ENCODE assay signal across 8 cellular contexts in genomic region chr1:26417111-26417510, GRCh38. TPM values are rescaled to one million over a fixed set of nuclear protein-coding genes. Genes with fewer than 3 reads are reported as not detected.
DNase-seq lines count a peak whose midpoint lies in the region; ATAC-seq and TF ChIP-seq lines count a peak whose summit lies in the region.

No MANE protein-coding gene starts in this region.

- no peaks in the 10 kb centered on the region for H3K9me3 ChIP-seq in DOHH2 (ENCODE audit: control insufficient read depth, insufficient read depth, low read length)
- no peaks in the 10 kb centered on the region for H3K9me3 ChIP-seq in OCI-LY7 (ENCODE audit: low read length)

- POLR2A ChIA-PET in OCI-LY7 (lab: Charles Lee), result interaction anchor here (0.6 to 0.9 kb wide), 2 partner anchors 32 to 89 kb away, joined by 4 read pairs; no protein-coding TSS in a partner anchor

- H3K9me2 ChIP-seq in DOHH2 (replicated peaks; ENCODE audit: control insufficient read depth, low read length) (no peaks in the 10 kb centered on the region), OCI-LY7 (ENCODE audit: insufficient read depth, low read length) (no peaks in the 10 kb centered on the region)

- H3K4me3 ChIP-seq in DOHH2 (ENCODE audit: low read length), result no peak overlapping the region
- no peak overlapping the region for H3K4me3 ChIP-seq in OCI-LY7 (ENCODE audit: low read depth, low read length, poor library complexity, severe bottlenecking)

- BruUV-seq in OCI-LY7 (replicated peaks; lab: Mats Ljungman, UMichigan), result no TSS peak

- H3K36me3 ChIP-seq in DOHH2 (ENCODE audit: control insufficient read depth, low read length) (no peaks in the 10 kb centered on the region), OCI-LY7 (ENCODE audit: insufficient read depth, low read length) (no peaks in the 10 kb centered on the region)

- H3K79me2 ChIP-seq in DOHH2 (ENCODE audit: control insufficient read depth, low read length) (no peaks in the 10 kb centered on the region), OCI-LY7 (ENCODE audit: insufficient read depth, low read depth, low read length) (no peaks in the 10 kb centered on the region)

- H3K27ac ChIP-seq in DOHH2 (ENCODE audit: low read depth, low read length) (no peak overlapping the region), OCI-LY7 (ENCODE audit: low read depth, low read length, poor library complexity, severe bottlenecking) (no peak overlapping the region), epithelial cell of prostate (peak overlapping the region; percentile 51)

- H3K4me2 ChIP-seq in DOHH2 (ENCODE audit: low read length), result no peak overlapping the region
- no peak overlapping the region for H3K4me2 ChIP-seq in OCI-LY7 (ENCODE audit: low read length)

- peaks cover 51% of the 10 kb centered on the region for H3K27me3 ChIP-seq in DOHH2 (ENCODE audit: control insufficient read depth, low read length)

- ATAC-seq in HG03520 (IDR thresholded peaks at IDR 0.05; ENCODE audit: unreplicated experiment), result no peak

- no peak overlapping the region for H2AFZ ChIP-seq in OCI-LY7 (ENCODE audit: low read length)

- H3K4me1 ChIP-seq in DOHH2 (ENCODE audit: control insufficient read depth, low read length) (no peaks in the 10 kb centered on the region), OCI-LY7 (ENCODE audit: insufficient read depth, low read length, poor library complexity, severe bottlenecking) (no peaks in the 10 kb centered on the region)

- peak; percentile 92 for TF ChIP-seq CTCF in DOHH2 (IDR thresholded peaks at IDR 0.05; ENCODE audit: low read depth, low read length, poor library complexity, severe bottlenecking)
- peak; percentile 92 for TF ChIP-seq CTCF in OCI-LY7 (conservative IDR thresholded peaks at IDR 0.05; ENCODE audit: low read length)

- H3F3A ChIP-seq in DOHH2 (ENCODE audit: control insufficient read depth, insufficient read depth), result no peaks in the 10 kb centered on the region

- intact Hi-C loops in OCI-LY7 (cut with micrococcal nuclease; ENCODE audit: unreplicated experiment), result loop anchor here (2.0 to 10.0 kb wide), 2 partner anchors 142 to 312 kb away; no protein-coding TSS in a partner anchor

- H4K20me1 ChIP-seq in DOHH2 (ENCODE audit: control insufficient read depth, insufficient read depth, low read depth, low read length) (no peaks in the 10 kb centered on the region), OCI-LY7 (ENCODE audit: insufficient read depth, low read length) (no peaks in the 10 kb centered on the region)

- peak; percentile 67 for DNase-seq in HuH-7.5 (ENCODE audit: low spot score)
- peak; percentile 86 for DNase-seq in OCI-LY7 (ENCODE audit: low spot score)
- DNase-seq in activated T-cell treated with anti-CD3 and anti-CD28 coated beads for 1 hour (ENCODE audit: low read depth), result peak; percentile 86
- DNase-seq in epithelial cell of prostate (ENCODE audit: low read depth, low spot score), result peak; percentile 85
- DNase-seq in mucosa of gallbladder (ENCODE audit: low spot score), result peak; percentile 67
- peak; percentile 79 for DNase-seq in stimulated activated CD8-positive, alpha-beta memory T cell treated with anti-CD3 and anti-CD28 coated beads, Interleukin-7, amount 100 ng/mL, for 24 hours (ENCODE audit: low read depth)

- CTCF ChIA-PET in OCI-LY7 (lab: Charles Lee; ENCODE audit: unreplicated experiment), result interaction anchor here (0.8 to 1.2 kb wide), 3 partner anchors 23 to 201 kb away, joined by 3 read pairs; no protein-coding TSS in a partner anchor

RNA-seq across cellular contexts. Expression of gene LIN28A, which starts 6.5 kb away (rescaled TPM):
- not detected in 2 replicates for total RNA-seq in OCI-LY7 (2014; rRNA removed; shearing (Covaris generic))
- total RNA-seq in OCI-LY7 (2022) (not detected in 2 replicates), mucosa of gallbladder (1.4 TPM)

RNA-seq across cellular contexts. Expression of gene DHDDS, which starts 15.0 kb away (rescaled TPM):
- 33.2 and 39.0 TPM in 2 replicates for total RNA-seq in OCI-LY7 (2014; rRNA removed; shearing (Covaris generic))
- total RNA-seq in OCI-LY7 (2022) (43.4 and 45.1 TPM in 2 replicates), mucosa of gallbladder (42.3 TPM)

RNA-seq across cellular contexts. Expression of gene ZNF683, which starts 44.6 kb away (rescaled TPM):
- not detected in 2 replicates for total RNA-seq in OCI-LY7 (2014; rRNA removed; shearing (Covaris generic))
- total RNA-seq in OCI-LY7 (2022) (not detected in 2 replicates), mucosa of gallbladder (2.9 TPM)

RNA-seq across cellular contexts. Expression of gene HMGN2, which starts 55.1 kb away (rescaled TPM):
- 649 and 817 TPM in 2 replicates for total RNA-seq in OCI-LY7 (2014; rRNA removed; shearing (Covaris generic))
- total RNA-seq in OCI-LY7 (2022) (990 and 1,017 TPM in 2 replicates), mucosa of gallbladder (236 TPM)
